Comparison of ENCODE assay signal across 8 cellular contexts in genomic region chr21:33265664-33266049, GRCh38. TPM values are rescaled to one million over a fixed set of nuclear protein-coding genes. Genes with fewer than 3 reads are reported as not detected.
DNase-seq lines count a peak whose midpoint lies in the region; ATAC-seq and TF ChIP-seq lines count a peak whose summit lies in the region.

No MANE protein-coding gene starts in this region.

- H4K20me1 ChIP-seq in DOHH2 (ENCODE audit: control insufficient read depth, insufficient read depth, low read depth, low read length): no peaks in the 10 kb centered on the region

- no peaks in the 10 kb centered on the region for H3K9me3 ChIP-seq in DOHH2 (ENCODE audit: control insufficient read depth, insufficient read depth, low read length)
- H3K9me3 ChIP-seq in KOPT-K1 (ENCODE audit: insufficient read depth, low read length, poor library complexity, severe bottlenecking): no peaks in the 10 kb centered on the region

- H3K27ac ChIP-seq in DOHH2 (ENCODE audit: low read depth, low read length) (peak overlapping the region; percentile 78), KOPT-K1 (ENCODE audit: low read depth, low read length, poor library complexity, severe bottlenecking) (peak overlapping the region; percentile 88)

- H3F3A ChIP-seq in DOHH2 (ENCODE audit: control insufficient read depth, insufficient read depth): peaks cover 22% of the 10 kb centered on the region

- H3K4me3 Mint-ChIP-seq in activated CD8-positive, alpha-beta T cell treated with anti-CD3 and anti-CD28 coated beads, Interleukin-2, amount 10 ng/mL, durations not matched to agents 7 days and 5 days: peak overlapping the region; percentile 96

- CTCF ChIA-PET in activated CD8-positive, alpha-beta T cell treated with anti-CD3 and anti-CD28 coated beads, Interleukin-2, amount 10 ng/mL, durations not matched to agents 7 days and 5 days (lab: Charles Lee): interaction anchor here (0.7 to 2.7 kb wide), 10 partner anchors 28 to 214 kb away, joined by 3 to 12 read pairs (median 4); partner anchors contain the start of gene TMEM50B

- no peaks in the 10 kb centered on the region for H3K27me3 Mint-ChIP-seq in activated CD8-positive, alpha-beta T cell treated with anti-CD3 and anti-CD28 coated beads, Interleukin-2, amount 10 ng/mL, durations not matched to agents 7 days and 5 days (ENCODE audit: low read depth)

- peak overlapping the region; percentile 97 for H3K4me2 ChIP-seq in DOHH2 (ENCODE audit: low read length)

- H3K36me3 ChIP-seq in DOHH2 (ENCODE audit: control insufficient read depth, low read length) (peaks cover 56% of the 10 kb centered on the region), KOPT-K1 (ENCODE audit: insufficient read depth, low read length) (peaks cover 62% of the 10 kb centered on the region)

- H3K36me3 Mint-ChIP-seq in activated CD8-positive, alpha-beta T cell treated with anti-CD3 and anti-CD28 coated beads, Interleukin-2, amount 10 ng/mL, durations not matched to agents 7 days and 5 days (ENCODE audit: low read depth): peaks cover 62% of the 10 kb centered on the region

- H3K4me1 Mint-ChIP-seq in activated CD8-positive, alpha-beta T cell treated with anti-CD3 and anti-CD28 coated beads, Interleukin-2, amount 10 ng/mL, durations not matched to agents 7 days and 5 days (ENCODE audit: low read depth): peaks cover 65% of the 10 kb centered on the region

- H3K4me3 ChIP-seq in DOHH2 (ENCODE audit: low read length): peak overlapping the region; percentile 82

- TF ChIP-seq CTCF in DOHH2 (IDR thresholded peaks at IDR 0.05; ENCODE audit: low read depth, low read length, poor library complexity, severe bottlenecking): no peak
- TF ChIP-seq CTCF in omental fat pad (IDR thresholded peaks at IDR 0.05): no peak

- no peaks in the 10 kb centered on the region for H3K9me2 ChIP-seq in DOHH2 (replicated peaks; ENCODE audit: control insufficient read depth, low read length)

- H3K9me3 Mint-ChIP-seq in activated CD8-positive, alpha-beta T cell treated with anti-CD3 and anti-CD28 coated beads, Interleukin-2, amount 10 ng/mL, durations not matched to agents 7 days and 5 days (ENCODE audit: insufficient read depth): no peaks in the 10 kb centered on the region

- no peak for DNase-seq in activated CD8-positive, alpha-beta T cell treated with anti-CD3 and anti-CD28 coated beads, Interleukin-2, amount 10 ng/mL, durations not matched to agents 7 days and 5 days
- DNase-seq in glomerular visceral epithelial cell (ENCODE audit: extremely low spot score) (peak; percentile 8), omental fat pad (ENCODE audit: low spot score) (no peak), GOT3 (lab: John Stamatoyannopoulos, UW) (no peak)

- peaks cover 60% of the 10 kb centered on the region for H3K4me1 ChIP-seq in DOHH2 (ENCODE audit: control insufficient read depth, low read length)

- peaks cover 60% of the 10 kb centered on the region for H3K79me2 ChIP-seq in DOHH2 (ENCODE audit: control insufficient read depth, low read length)

- H3K27me3 ChIP-seq in DOHH2 (ENCODE audit: control insufficient read depth, low read length): no peaks in the 10 kb centered on the region

- POLR2A ChIA-PET in activated CD8-positive, alpha-beta T cell treated with anti-CD3 and anti-CD28 coated beads, Interleukin-2, amount 10 ng/mL, durations not matched to agents 7 days and 5 days (lab: Charles Lee): interaction anchor here (0.7 to 2.2 kb wide), 10 partner anchors 15 to 214 kb away, joined by 3 to 13 read pairs (median 4); partner anchors contain the start of genes IFNAR1 and TMEM50B

- H3K27ac Mint-ChIP-seq in activated CD8-positive, alpha-beta T cell treated with anti-CD3 and anti-CD28 coated beads, Interleukin-2, amount 10 ng/mL, durations not matched to agents 7 days and 5 days: peak overlapping the region; percentile 84

- ATAC-seq in GM21360 (IDR thresholded peaks at IDR 0.05; ENCODE audit: unreplicated experiment) (peak; percentile 23), omental fat pad (ENCODE audit: low FRiP score) (peak; percentile 56), HG03469 (IDR thresholded peaks at IDR 0.05; ENCODE audit: unreplicated experiment) (no peak)
- ATAC-seq in activated CD8-positive, alpha-beta T cell treated with anti-CD3 and anti-CD28 coated beads, Interleukin-2, amount 10 ng/mL, durations not matched to agents 7 days and 5 days: peak; percentile 12

RNA-seq across cellular contexts. Expression of gene IL10RB, which starts 0.5 kb away (rescaled TPM):
- 10 to 100 TPM; 37.1 to 44.2 TPM for total RNA-seq in activated CD8-positive, alpha-beta T cell treated with anti-CD3 and anti-CD28 coated beads, Interleukin-2, amount 10 ng/mL, durations not matched to agents 7 days and 5 days
- 10 to 100 TPM; 33.5 to 58.3 (median 39.1) TPM for total RNA-seq in omental fat pad

RNA-seq across cellular contexts. Expression of gene IFNAR2, which starts 35.9 kb away (rescaled TPM):
- 10 to 100 TPM; 54.6 to 62.4 TPM for total RNA-seq in activated CD8-positive, alpha-beta T cell treated with anti-CD3 and anti-CD28 coated beads, Interleukin-2, amount 10 ng/mL, durations not matched to agents 7 days and 5 days
- 10 to 100 TPM; 13.5 to 32.9 (median 26.2) TPM for total RNA-seq in omental fat pad

RNA-seq across cellular contexts. Expression of gene IFNAR1, which starts 59.1 kb away (rescaled TPM):
- 10 to 100 TPM; 32.5 to 35.4 TPM for total RNA-seq in activated CD8-positive, alpha-beta T cell treated with anti-CD3 and anti-CD28 coated beads, Interleukin-2, amount 10 ng/mL, durations not matched to agents 7 days and 5 days
- 10 to 100 TPM; 36.2 to 53.3 (median 42.4) TPM for total RNA-seq in omental fat pad
